In the genomic region with DNA sequence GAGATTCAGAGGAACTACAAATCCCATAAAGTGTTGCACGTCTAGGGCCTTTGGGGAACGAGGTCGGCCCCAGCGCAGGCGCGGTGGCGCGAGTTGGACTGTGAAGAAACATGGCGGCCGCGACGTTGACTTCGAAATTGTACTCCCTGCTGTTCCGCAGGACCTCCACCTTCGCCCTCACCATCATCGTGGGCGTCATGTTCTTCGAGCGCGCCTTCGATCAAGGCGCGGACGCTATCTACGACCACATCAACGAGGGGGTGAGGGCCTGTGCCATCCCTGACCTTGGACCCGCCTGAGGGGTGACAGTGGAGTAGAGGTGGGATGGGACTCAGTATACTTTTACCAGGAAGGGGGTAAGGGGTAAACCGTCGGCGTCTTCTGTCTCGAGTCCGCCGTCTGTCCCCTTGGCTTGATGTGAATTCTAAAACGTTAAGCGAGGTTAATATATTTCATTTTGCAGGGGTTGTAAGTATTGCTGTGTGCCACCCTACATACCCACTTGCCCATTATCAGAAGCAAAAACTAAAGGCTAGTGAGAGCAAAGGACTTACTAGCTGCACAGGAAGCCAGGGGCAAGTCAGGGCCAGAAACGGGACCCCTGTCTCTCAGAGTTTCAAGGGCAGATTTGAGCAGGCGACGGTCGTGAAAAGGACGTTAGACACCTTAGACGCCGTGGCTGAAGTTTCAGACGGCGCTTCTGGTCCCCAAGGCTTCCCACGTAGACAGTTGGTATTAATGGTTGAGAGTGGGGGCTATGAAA, we compare ENCODE assay signal across 8 cellular contexts. TPM values are rescaled to one million over a fixed set of nuclear protein-coding genes. Genes with fewer than 3 reads are reported as not detected.
DNase-seq lines count a peak whose midpoint lies in the region; ATAC-seq and TF ChIP-seq lines count a peak whose summit lies in the region.

A gene (plus strand): TSS at position 81 of the 763 bp plus-strand sequence. CDS start 30 bp downstream, at position 111.

- 0 to 8% (median 0%) methylated on average over 45 of the region's 45 CpGs for WGBS in psoas muscle, 3 donors
- under 1% methylated on average over 45 of the region's 45 CpGs for WGBS in urinary bladder

- TF ChIP-seq CTCF in GM12865 (IDR thresholded peaks at IDR 0.05; ENCODE audit: insufficient read depth, low read depth, low read length, missing control alignments) (no peak), right atrium auricular region (IDR thresholded peaks at IDR 0.05) (no peak), psoas muscle (IDR thresholded peaks at IDR 0.05) (no peak)

- no peaks in the 10 kb centered on the region for H3K27me3 ChIP-seq in right atrium auricular region
- H3K27me3 ChIP-seq in psoas muscle (ENCODE audit: insufficient read depth in 3 of 3, low read length in 2 of 3): no peaks in the 10 kb centered on the region

- peak; percentile 72 for ATAC-seq in HG02678 (IDR thresholded peaks at IDR 0.05; ENCODE audit: unreplicated experiment)
- ATAC-seq in psoas muscle: peak; percentile 84 to 90 (median 88)

- H3K9me3 ChIP-seq in right atrium auricular region (no peaks in the 10 kb centered on the region), psoas muscle (no peaks in the 10 kb centered on the region)

- peaks cover 23% of the 10 kb centered on the region for H3K4me1 Mint-ChIP-seq in T-helper 1 cell treated with Interleukin-12 subunit alpha and Interleukin-12 subunit beta and Interleukin-4 antibody, amounts not matched to agents 30 μg/mL and 1 μg/mL, for 36 hours (ENCODE audit: low read depth)

- H3K36me3 Mint-ChIP-seq in T-helper 1 cell treated with Interleukin-12 subunit alpha and Interleukin-12 subunit beta and Interleukin-4 antibody, amounts not matched to agents 30 μg/mL and 1 μg/mL, for 36 hours (ENCODE audit: low read depth): peaks cover 22% of the 10 kb centered on the region

- H3K36me3 ChIP-seq in right atrium auricular region (peaks cover 23% of the 10 kb centered on the region), psoas muscle (ENCODE audit: insufficient read depth in 1 of 2, low read depth in 1 of 2) (peaks cover 5 to 32% of the 10 kb centered on the region in 2 donors), urinary bladder (ENCODE audit: insufficient read depth) (no peaks in the 10 kb centered on the region)

- peak within 1 kb of the TSS; percentile 92 for H3K27ac Mint-ChIP-seq in T-helper 1 cell treated with Interleukin-12 subunit alpha and Interleukin-12 subunit beta and Interleukin-4 antibody, amounts not matched to agents 30 μg/mL and 1 μg/mL, for 36 hours

- intact Hi-C loops in psoas muscle (cut with DNase I): no loop called here

- H3K27ac ChIP-seq in right atrium auricular region (peak within 1 kb of the TSS; percentile 95), psoas muscle (peak within 1 kb of the TSS; percentile 97), urinary bladder (ENCODE audit: low read depth) (peak within 1 kb of the TSS; percentile 81)

- peak within 1 kb of the TSS; percentile 97 for H3K4me3 Mint-ChIP-seq in T-helper 1 cell treated with Interleukin-12 subunit alpha and Interleukin-12 subunit beta and Interleukin-4 antibody, amounts not matched to agents 30 μg/mL and 1 μg/mL, for 36 hours

- H3K4me1 ChIP-seq in right atrium auricular region (peaks cover 0 to 33% of the 10 kb centered on the region in 2 donors), psoas muscle (peaks cover 39% of the 10 kb centered on the region), urinary bladder (ENCODE audit: insufficient read depth) (peaks cover 6% of the 10 kb centered on the region)

- H3K9me3 Mint-ChIP-seq in T-helper 1 cell treated with Interleukin-12 subunit alpha and Interleukin-12 subunit beta and Interleukin-4 antibody, amounts not matched to agents 30 μg/mL and 1 μg/mL, for 36 hours: no peaks in the 10 kb centered on the region

- no peaks in the 10 kb centered on the region for H3K27me3 Mint-ChIP-seq in T-helper 1 cell treated with Interleukin-12 subunit alpha and Interleukin-12 subunit beta and Interleukin-4 antibody, amounts not matched to agents 30 μg/mL and 1 μg/mL, for 36 hours (ENCODE audit: low read depth)

- DNase-seq in GM12865 (ENCODE audit: low read depth) (peak; percentile 95), NCI-H1417 treated with DMSO at 0.1 percent for 48 hours (lab: John Stamatoyannopoulos, UW) (peak; percentile 87), amniotic stem cell (lab: John Stamatoyannopoulos, UW) (peak; percentile 81), right atrium auricular region (ENCODE audit: low spot score) (peak; percentile 93), psoas muscle (peak; percentile 96 to 97)

- H3K4me3 ChIP-seq in GM12865 (ENCODE audit: low read depth, low read length): peak within 1 kb of the TSS; percentile 100
- peak within 1 kb of the TSS; percentile 82 to 92 for H3K4me3 ChIP-seq in right atrium auricular region
- peak within 1 kb of the TSS; percentile 98 for H3K4me3 ChIP-seq in psoas muscle
- peak within 1 kb of the TSS; percentile 77 for H3K4me3 ChIP-seq in urinary bladder (ENCODE audit: low read depth, low read length)

RNA-seq across cellular contexts. Expression of the gene that starts here (rescaled TPM):
- total RNA-seq in right atrium auricular region (100 to 1,000 TPM; 125 to 137 TPM), psoas muscle (100 to 1,000 TPM; 247 to 422 (median 337) TPM), urinary bladder (59.6 TPM)
- polyA plus RNA-seq in psoas muscle (100 to 1,000 TPM; 411 to 533 (median 483) TPM), urinary bladder (155 TPM)

Comparison
In these comparisons a context has a peak if more than half of its experiments do, and no peak if none do; other contexts are left out.
1. Peak in every context shown above with its lines: DNase-seq, ATAC-seq, H3K4me3 ChIP-seq and H3K27ac ChIP-seq.